Comparison of ENCODE assay signal across 11 cellular contexts in genomic region chr17:17109231-17109630, GRCh38.
DNase-seq lines count a peak whose midpoint lies in the region; ATAC-seq and TF ChIP-seq lines count a peak whose summit lies in the region.
"Had no signal": no experiment of that assay in that cellular context is flagged by ENCODE, and none has a peak within 500 bp of the region (broad histone marks: within the 10 kb centered on the region; RNA-seq: fewer than 3 reads in every experiment).

No MANE protein-coding gene starts in this region.

- peak overlapping the region; percentile 59 for H3K27ac Mint-ChIP-seq in activated naive CD8-positive, alpha-beta T cell
- no peak overlapping the region for H3K27ac Mint-ChIP-seq in activated naive CD8-positive, alpha-beta T cell treated with anti-CD3 and anti-CD28 coated beads, Interleukin-2, amount 50 U/mL, for 24 hours
- H3K27ac Mint-ChIP-seq in activated naive CD8-positive, alpha-beta T cell treated with anti-CD3 and anti-CD28 coated beads for 36 hours = peak overlapping the region; percentile 6
- peak overlapping the region; percentile 89 to 98 (median 94) for H3K27ac Mint-ChIP-seq in immature natural killer cell

- H3K27me3 ChIP-seq in transverse colon (no peaks in the 10 kb centered on the region), A673 (replicated peaks; ENCODE audit: insufficient read depth, low read depth, low read length, poor library complexity) (no peaks in the 10 kb centered on the region)

- no peaks in the 10 kb centered on the region for H3K27me3 Mint-ChIP-seq in activated naive CD8-positive, alpha-beta T cell
- H3K27me3 Mint-ChIP-seq in activated naive CD8-positive, alpha-beta T cell treated with anti-CD3 and anti-CD28 coated beads, Interleukin-2, amount 50 U/mL, for 24 hours = no peaks in the 10 kb centered on the region
- H3K27me3 Mint-ChIP-seq in activated naive CD8-positive, alpha-beta T cell treated with anti-CD3 and anti-CD28 coated beads for 36 hours = no peaks in the 10 kb centered on the region
- H3K27me3 Mint-ChIP-seq in immature natural killer cell (ENCODE audit: low read depth in 3 of 3) = peaks cover 0 to 3% (median 0%) of the 10 kb centered on the region in 3 donors

- no peaks in the 10 kb centered on the region for H3K36me3 Mint-ChIP-seq in activated naive CD8-positive, alpha-beta T cell
- H3K36me3 Mint-ChIP-seq in activated naive CD8-positive, alpha-beta T cell treated with anti-CD3 and anti-CD28 coated beads, Interleukin-2, amount 50 U/mL, for 24 hours (ENCODE audit: low read depth) = no peaks in the 10 kb centered on the region
- H3K36me3 Mint-ChIP-seq in activated naive CD8-positive, alpha-beta T cell treated with anti-CD3 and anti-CD28 coated beads for 36 hours = no peaks in the 10 kb centered on the region
- no peaks in the 10 kb centered on the region for H3K36me3 Mint-ChIP-seq in immature natural killer cell

- CTCF ChIA-PET in A673 (lab: Charles Lee) = no interaction called here

- H3K4me1 ChIP-seq in transverse colon (peaks cover 34 to 61% (median 47%) of the 10 kb centered on the region in 4 donors), A673 (ENCODE audit: insufficient read depth, low read length, poor library complexity, severe bottlenecking) (peaks cover 7% of the 10 kb centered on the region)

- no peak for DNase-seq in activated naive CD8-positive, alpha-beta T cell treated with anti-CD3 and anti-CD28 coated beads, Interleukin-2, amount 50 U/mL, for 24 hours
- no peak for DNase-seq in activated naive CD8-positive, alpha-beta T cell treated with anti-CD3 and anti-CD28 coated beads for 36 hours
- DNase-seq in immature natural killer cell = peak; percentile 45 to 48 (median 47)
- DNase-seq in transverse colon = peak; percentile 59
- no peak for DNase-seq in A673 (ENCODE audit: low spot score)
- DNase-seq: activated naive CD4-positive, alpha-beta T cell treated with anti-CD3 and anti-CD28 coated beads, Interleukin-2, amount 50 U/mL, for 16 hours; MV-4-11 had no signal

- no peak for ATAC-seq in activated naive CD8-positive, alpha-beta T cell treated with anti-CD3 and anti-CD28 coated beads, Interleukin-2, amount 50 U/mL, for 24 hours
- ATAC-seq in HG03457 (IDR thresholded peaks at IDR 0.05; ENCODE audit: unreplicated experiment) = no peak
- no peak for ATAC-seq in HG02870 (IDR thresholded peaks at IDR 0.05; ENCODE audit: unreplicated experiment)

- peaks cover 65% of the 10 kb centered on the region for H3K4me1 Mint-ChIP-seq in activated naive CD8-positive, alpha-beta T cell (ENCODE audit: low read depth)
- H3K4me1 Mint-ChIP-seq in activated naive CD8-positive, alpha-beta T cell treated with anti-CD3 and anti-CD28 coated beads, Interleukin-2, amount 50 U/mL, for 24 hours = peaks cover 61% of the 10 kb centered on the region
- H3K4me1 Mint-ChIP-seq in activated naive CD8-positive, alpha-beta T cell treated with anti-CD3 and anti-CD28 coated beads for 36 hours = peaks cover 50% of the 10 kb centered on the region
- H3K4me1 Mint-ChIP-seq in immature natural killer cell = peaks cover 67 to 78% of the 10 kb centered on the region in 2 donors

- H3K9me3 ChIP-seq in transverse colon = no peaks in the 10 kb centered on the region
- H3K9me3 ChIP-seq in A673 (ENCODE audit: low read depth, low read length, poor library complexity, severe bottlenecking) = no peaks in the 10 kb centered on the region

- BruUV-seq in A673 (replicated peaks; lab: Mats Ljungman, UMichigan) = no TSS peak

- H3K36me3 ChIP-seq in transverse colon (no peaks in the 10 kb centered on the region), A673 (ENCODE audit: insufficient read depth, low read length, poor library complexity, severe bottlenecking) (no peaks in the 10 kb centered on the region)

- H3K27ac ChIP-seq in transverse colon = peak overlapping the region; percentile 81 to 84 (median 83)
- H3K27ac ChIP-seq in A673 (ENCODE audit: low read depth, low read length, poor library complexity, severe bottlenecking) = no peak overlapping the region
- H3K27ac ChIP-seq: parathyroid adenoma had no signal

- in situ Hi-C loops in transverse colon (cut with MboI; ENCODE audit: low pct_ligation_motif_present in 1 of 4, low pct_unique_long_range_greater_than_20kb in 1 of 4, low sequenced_read_pairs in 3 of 4) = no loop called here

- intact Hi-C loops in transverse colon (cut with DNase I; ENCODE audit: low total_unique reads) = no loop called here
- intact Hi-C loops in A673 (cut with micrococcal nuclease; ENCODE audit: unreplicated experiment) = no loop called here

- H3K4me3 Mint-ChIP-seq in activated naive CD8-positive, alpha-beta T cell = peak overlapping the region; percentile 30
- H3K4me3 Mint-ChIP-seq in activated naive CD8-positive, alpha-beta T cell treated with anti-CD3 and anti-CD28 coated beads, Interleukin-2, amount 50 U/mL, for 24 hours = no peak overlapping the region
- H3K4me3 Mint-ChIP-seq in activated naive CD8-positive, alpha-beta T cell treated with anti-CD3 and anti-CD28 coated beads for 36 hours = no peak overlapping the region
- peak overlapping the region; percentile 72 to 82 (median 76) for H3K4me3 Mint-ChIP-seq in immature natural killer cell

- POLR2A ChIA-PET in A673 (lab: Charles Lee; ENCODE audit: low non-redundant PET) = no interaction called here

- H3K9me3 Mint-ChIP-seq in activated naive CD8-positive, alpha-beta T cell (ENCODE audit: low read depth) = no peaks in the 10 kb centered on the region
- no peaks in the 10 kb centered on the region for H3K9me3 Mint-ChIP-seq in activated naive CD8-positive, alpha-beta T cell treated with anti-CD3 and anti-CD28 coated beads, Interleukin-2, amount 50 U/mL, for 24 hours
- H3K9me3 Mint-ChIP-seq in activated naive CD8-positive, alpha-beta T cell treated with anti-CD3 and anti-CD28 coated beads for 36 hours = no peaks in the 10 kb centered on the region
- H3K9me3 Mint-ChIP-seq in immature natural killer cell = no peaks in the 10 kb centered on the region

- no peak overlapping the region for H3K4me3 ChIP-seq in transverse colon
- no peak overlapping the region for H3K4me3 ChIP-seq in A673 (ENCODE audit: low read depth, low read length, poor library complexity, severe bottlenecking)

- no peak for TF ChIP-seq EP300 in transverse colon (IDR thresholded peaks at IDR 0.05; ENCODE audit: low read depth)

- TF ChIP-seq CTCF in transverse colon (IDR thresholded peaks at IDR 0.05) = peak in 3 of 5 experiments; percentile 20 to 45 (median 37)
- no peak for TF ChIP-seq CTCF in A673 (conservative IDR thresholded peaks at IDR 0.05; ENCODE audit: low read depth, low read length)

- TF ChIP-seq POLR2A in transverse colon (IDR thresholded peaks at IDR 0.05) = no peak

- WGBS in transverse colon (ENCODE audit: low coverage in 1 of 2), 2 donors = 40 to 49% methylated on average over 3 of the region's 3 CpGs

Comparison
In these comparisons a context has a peak if more than half of its experiments do, and no peak if none do; other contexts are left out.
1. H3K4me3 Mint-ChIP-seq: peak in activated naive CD8-positive, alpha-beta T cell (single experiment) and immature natural killer cell (5 of 5); none in activated naive CD8-positive, alpha-beta T cell treated with anti-CD3 and anti-CD28 coated beads, Interleukin-2, amount 50 U/mL, for 24 hours (single experiment) and activated naive CD8-positive, alpha-beta T cell treated with anti-CD3 and anti-CD28 coated beads for 36 hours (single experiment).
2. DNase-seq: peak in immature natural killer cell (3 of 3) and transverse colon (single experiment); none in activated naive CD8-positive, alpha-beta T cell treated with anti-CD3 and anti-CD28 coated beads, Interleukin-2, amount 50 U/mL, for 24 hours (single experiment), activated naive CD8-positive, alpha-beta T cell treated with anti-CD3 and anti-CD28 coated beads for 36 hours (single experiment) and A673 (single experiment).